1 cellular context compared by ENCODE assay signal in the genomic region with DNA sequence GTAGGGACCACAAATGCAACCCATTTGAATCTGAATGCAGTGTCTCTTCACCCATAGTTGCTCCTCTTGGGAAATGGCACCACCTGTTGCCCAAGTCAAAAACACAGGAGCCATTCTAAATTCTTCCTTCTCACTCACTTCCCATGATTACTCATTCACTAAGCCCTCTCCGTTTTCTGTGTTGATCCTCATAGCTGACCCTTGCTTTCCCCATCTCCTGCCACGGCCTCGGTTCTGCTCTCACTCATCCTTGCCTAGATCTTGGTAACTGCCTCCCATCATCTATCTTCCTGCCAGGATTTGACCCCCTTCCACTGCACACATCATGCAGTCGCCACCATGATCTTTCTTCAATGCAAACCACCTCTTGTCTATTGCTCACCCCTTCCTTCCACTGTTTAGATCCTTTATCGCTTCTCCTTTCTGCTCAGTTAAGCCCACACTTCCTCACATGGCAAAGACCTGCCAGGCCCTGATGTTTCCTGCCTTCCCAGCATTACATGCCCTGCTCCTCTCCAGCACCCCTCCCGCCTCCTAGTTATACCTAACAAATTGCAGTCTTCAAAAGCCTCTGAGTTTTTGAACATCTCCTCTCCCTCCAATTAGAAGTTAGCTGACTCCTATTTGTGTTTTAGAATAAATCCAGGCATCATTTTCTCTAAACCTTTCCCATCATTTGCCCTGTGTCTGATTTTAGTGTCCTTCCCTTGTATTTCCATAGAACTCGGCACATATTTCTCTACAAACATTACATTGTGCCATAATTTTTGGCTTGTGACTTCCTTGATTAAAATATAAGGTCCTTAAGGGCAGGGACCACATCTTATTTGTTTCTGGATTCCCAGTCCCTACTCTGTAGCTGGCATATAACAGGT.
TF ChIP-seq lines count a peak whose summit lies in the region.

No MANE protein-coding gene starts in this region.

TF ChIP-seq in HepG2, 621 proteins besides CTCF, POLR2A, EP300 and RAD21 (continued from another document):
- TF ChIP-seq, protein P1, sequence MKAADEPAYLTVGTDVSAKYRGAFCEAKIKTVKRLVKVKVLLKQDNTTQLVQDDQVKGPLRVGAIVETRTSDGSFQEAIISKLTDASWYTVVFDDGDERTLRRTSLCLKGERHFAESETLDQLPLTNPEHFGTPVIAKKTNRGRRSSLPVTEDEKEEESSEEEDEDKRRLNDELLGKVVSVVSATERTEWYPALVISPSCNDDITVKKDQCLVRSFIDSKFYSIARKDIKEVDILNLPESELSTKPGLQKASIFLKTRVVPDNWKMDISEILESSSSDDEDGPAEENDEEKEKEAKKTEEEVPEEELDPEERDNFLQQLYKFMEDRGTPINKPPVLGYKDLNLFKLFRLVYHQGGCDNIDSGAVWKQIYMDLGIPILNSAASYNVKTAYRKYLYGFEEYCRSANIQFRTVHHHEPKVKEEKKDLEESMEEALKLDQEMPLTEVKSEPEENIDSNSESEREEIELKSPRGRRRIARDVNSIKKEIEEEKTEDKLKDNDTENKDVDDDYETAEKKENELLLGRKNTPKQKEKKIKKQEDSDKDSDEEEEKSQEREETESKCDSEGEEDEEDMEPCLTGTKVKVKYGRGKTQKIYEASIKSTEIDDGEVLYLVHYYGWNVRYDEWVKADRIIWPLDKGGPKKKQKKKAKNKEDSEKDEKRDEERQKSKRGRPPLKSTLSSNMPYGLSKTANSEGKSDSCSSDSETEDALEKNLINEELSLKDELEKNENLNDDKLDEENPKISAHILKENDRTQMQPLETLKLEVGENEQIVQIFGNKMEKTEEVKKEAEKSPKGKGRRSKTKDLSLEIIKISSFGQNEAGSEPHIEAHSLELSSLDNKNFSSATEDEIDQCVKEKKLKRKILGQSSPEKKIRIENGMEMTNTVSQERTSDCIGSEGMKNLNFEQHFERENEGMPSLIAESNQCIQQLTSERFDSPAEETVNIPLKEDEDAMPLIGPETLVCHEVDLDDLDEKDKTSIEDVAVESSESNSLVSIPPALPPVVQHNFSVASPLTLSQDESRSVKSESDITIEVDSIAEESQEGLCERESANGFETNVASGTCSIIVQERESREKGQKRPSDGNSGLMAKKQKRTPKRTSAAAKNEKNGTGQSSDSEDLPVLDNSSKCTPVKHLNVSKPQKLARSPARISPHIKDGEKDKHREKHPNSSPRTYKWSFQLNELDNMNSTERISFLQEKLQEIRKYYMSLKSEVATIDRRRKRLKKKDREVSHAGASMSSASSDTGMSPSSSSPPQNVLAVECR (CRISPR knock-in tag; IDR thresholded peaks at IDR 0.05; ENCODE audit: borderline replicate concordance): peak; percentile 37; the same call in 1 of the 2 replicates
- TF ChIP-seq, protein P2, sequence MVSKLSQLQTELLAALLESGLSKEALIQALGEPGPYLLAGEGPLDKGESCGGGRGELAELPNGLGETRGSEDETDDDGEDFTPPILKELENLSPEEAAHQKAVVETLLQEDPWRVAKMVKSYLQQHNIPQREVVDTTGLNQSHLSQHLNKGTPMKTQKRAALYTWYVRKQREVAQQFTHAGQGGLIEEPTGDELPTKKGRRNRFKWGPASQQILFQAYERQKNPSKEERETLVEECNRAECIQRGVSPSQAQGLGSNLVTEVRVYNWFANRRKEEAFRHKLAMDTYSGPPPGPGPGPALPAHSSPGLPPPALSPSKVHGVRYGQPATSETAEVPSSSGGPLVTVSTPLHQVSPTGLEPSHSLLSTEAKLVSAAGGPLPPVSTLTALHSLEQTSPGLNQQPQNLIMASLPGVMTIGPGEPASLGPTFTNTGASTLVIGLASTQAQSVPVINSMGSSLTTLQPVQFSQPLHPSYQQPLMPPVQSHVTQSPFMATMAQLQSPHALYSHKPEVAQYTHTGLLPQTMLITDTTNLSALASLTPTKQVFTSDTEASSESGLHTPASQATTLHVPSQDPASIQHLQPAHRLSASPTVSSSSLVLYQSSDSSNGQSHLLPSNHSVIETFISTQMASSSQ (IDR thresholded peaks at IDR 0.05; ENCODE audit: low read depth): 0 out of 2 replicates have a peak, but pooled peaks have one; percentile 21
- TF ChIP-seq, protein P2 (CRISPR knock-in tag; IDR thresholded peaks at IDR 0.05; ENCODE audit: borderline replicate concordance): no peak
- TF ChIP-seq, protein P3, sequence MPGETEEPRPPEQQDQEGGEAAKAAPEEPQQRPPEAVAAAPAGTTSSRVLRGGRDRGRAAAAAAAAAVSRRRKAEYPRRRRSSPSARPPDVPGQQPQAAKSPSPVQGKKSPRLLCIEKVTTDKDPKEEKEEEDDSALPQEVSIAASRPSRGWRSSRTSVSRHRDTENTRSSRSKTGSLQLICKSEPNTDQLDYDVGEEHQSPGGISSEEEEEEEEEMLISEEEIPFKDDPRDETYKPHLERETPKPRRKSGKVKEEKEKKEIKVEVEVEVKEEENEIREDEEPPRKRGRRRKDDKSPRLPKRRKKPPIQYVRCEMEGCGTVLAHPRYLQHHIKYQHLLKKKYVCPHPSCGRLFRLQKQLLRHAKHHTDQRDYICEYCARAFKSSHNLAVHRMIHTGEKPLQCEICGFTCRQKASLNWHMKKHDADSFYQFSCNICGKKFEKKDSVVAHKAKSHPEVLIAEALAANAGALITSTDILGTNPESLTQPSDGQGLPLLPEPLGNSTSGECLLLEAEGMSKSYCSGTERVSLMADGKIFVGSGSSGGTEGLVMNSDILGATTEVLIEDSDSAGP (CRISPR knock-in tag; IDR thresholded peaks at IDR 0.05; ENCODE audit: borderline replicate concordance): no peak
